ENCODE assay signal across 8 cellular contexts in genomic region chr10:72325222-72326175, GRCh38. TPM values are rescaled to one million over a fixed set of nuclear protein-coding genes. Genes with fewer than 3 reads are reported as not detected.
A peak's percentile ranks its signal among the peaks of the same experiment; 100 is the strongest.
DNase-seq lines count a peak whose midpoint lies in the region; FAIRE-seq and TF ChIP-seq lines count a peak whose summit lies in the region.
"Not testable (repeated sequence)": the region's sequence is repeated elsewhere in the genome, so short reads cannot be mapped to it uniquely, and the experiment has no call there.

No MANE protein-coding gene starts in this region.

- intact Hi-C loops in esophagus squamous epithelium (cut with DNase I) = not testable (repeated sequence)

- H3K4me1 ChIP-seq in astrocyte (ENCODE audit: insufficient read depth, low read length) = peaks cover 28% of the 10 kb centered on the region
- H3K4me1 ChIP-seq in esophagus squamous epithelium = peaks cover 60 to 93% (median 78%) of the 10 kb centered on the region in 3 donors

- H3K27me3 ChIP-seq in astrocyte (ENCODE audit: insufficient read depth, low read length); esophagus squamous epithelium; layer of hippocampus (ENCODE audit: control insufficient read depth, insufficient read depth, low read length): not testable (repeated sequence)

- not testable (repeated sequence) for H4K20me1 ChIP-seq in astrocyte (ENCODE audit: insufficient read depth, low read length)

- peak overlapping the region; percentile 29 for H3K4me2 ChIP-seq in astrocyte (ENCODE audit: low read length)

- not testable (repeated sequence) for H3K9me3 Mint-ChIP-seq in astrocyte (ENCODE audit: unreplicated experiment); osteocyte (ENCODE audit: unreplicated experiment)

- not testable (repeated sequence) for TF ChIP-seq POLR2A in esophagus squamous epithelium (IDR thresholded peaks at IDR 0.05)

- H3K79me2 ChIP-seq in astrocyte (ENCODE audit: insufficient read depth, low read length) = not testable (repeated sequence)

- not testable (repeated sequence) for H3K9me3 ChIP-seq in astrocyte (ENCODE audit: insufficient read depth, low read depth, low read length); esophagus squamous epithelium

- H3K36me3 ChIP-seq in astrocyte (ENCODE audit: insufficient read depth, low read length); esophagus squamous epithelium: not testable (repeated sequence)

- peaks cover 21% of the 10 kb centered on the region for H3K4me1 Mint-ChIP-seq in astrocyte (ENCODE audit: low read depth, unreplicated experiment)
- H3K4me1 Mint-ChIP-seq in osteocyte (ENCODE audit: unreplicated experiment) = peaks cover 71% of the 10 kb centered on the region

- H3K27ac ChIP-seq in astrocyte (ENCODE audit: low read depth, low read length) = not testable (repeated sequence)
- peak overlapping the region; percentile 34 to 83 (median 55) for H3K27ac ChIP-seq in esophagus squamous epithelium
- peak overlapping the region; percentile 72 for H3K27ac ChIP-seq in layer of hippocampus (ENCODE audit: low read depth, low read length)

- H2AFZ ChIP-seq in astrocyte (ENCODE audit: low read depth, low read length) = peak overlapping the region; percentile 47

- H3K27ac Mint-ChIP-seq in astrocyte (ENCODE audit: unreplicated experiment) = not testable (repeated sequence)
- H3K27ac Mint-ChIP-seq in osteocyte (ENCODE audit: unreplicated experiment) = peak overlapping the region; percentile 94

- 17% methylated on average over 5 of the region's 50 CpGs; no CpG with 5 or more reads in 1 of the 2 donors for WGBS in esophagus squamous epithelium, 2 donors

- not testable (repeated sequence) for H3K36me3 Mint-ChIP-seq in astrocyte (ENCODE audit: low read depth, unreplicated experiment); osteocyte (ENCODE audit: unreplicated experiment)

- FAIRE-seq in astrocyte (lab: Jason Lieb, UNC) = not testable (repeated sequence)

- DNase-seq in DMS53 (lab: John Stamatoyannopoulos, UW) (peak; percentile 98), NCI-H2029 (lab: John Stamatoyannopoulos, UW) (peak; percentile 76), RPMI7951 (ENCODE audit: low read depth) (peak; percentile 87), osteocyte (ENCODE audit: extremely low spot score, unreplicated experiment) (peak; percentile 89), superior temporal gyrus (ENCODE audit: extremely low spot score) (peak; percentile 79)
- DNase-seq in astrocyte (ENCODE audit: low read depth); esophagus squamous epithelium (lab: John Stamatoyannopoulos, UW): not testable (repeated sequence)

- H3K4me3 Mint-ChIP-seq in astrocyte (ENCODE audit: unreplicated experiment) (peak overlapping the region; percentile 14), osteocyte (ENCODE audit: unreplicated experiment) (peak overlapping the region; percentile 35)

- H3K4me3 ChIP-seq in astrocyte (ENCODE audit: insufficient read depth, low read depth, low read length); esophagus squamous epithelium: not testable (repeated sequence)

- H3K27me3 Mint-ChIP-seq in astrocyte (ENCODE audit: low read depth, unreplicated experiment); osteocyte (ENCODE audit: unreplicated experiment): not testable (repeated sequence)

- H3K9ac ChIP-seq in astrocyte (ENCODE audit: low read length) = not testable (repeated sequence)

- not testable (repeated sequence) for TF ChIP-seq CTCF in astrocyte (IDR thresholded peaks at IDR 0.05; ENCODE audit: insufficient read depth, low read depth, low read length); esophagus squamous epithelium (IDR thresholded peaks at IDR 0.05); osteocyte (IDR thresholded peaks at IDR 0.05)

RNA-seq across cellular contexts. Expression of gene DNAJB12, which starts 29.2 kb away (rescaled TPM):
- 20.8 and 24.9 TPM in 2 replicates for total RNA-seq in RPMI7951 (2014; rRNA removed; shearing (Covaris generic))
- total RNA-seq in astrocyte = 24.3 and 24.8 TPM in 2 replicates
- 10 to 100 TPM; 22.7 to 34.0 (median 23.8) TPM for total RNA-seq in esophagus squamous epithelium
- 42.4 and 43.0 TPM in 2 replicates for total RNA-seq in osteocyte

RNA-seq across cellular contexts. Expression of gene DDIT4, which starts 51.8 kb away (rescaled TPM):
- 138 and 156 TPM in 2 replicates for total RNA-seq in RPMI7951 (2014; rRNA removed; shearing (Covaris generic))
- total RNA-seq in astrocyte = 244 and 313 TPM in 2 replicates
- 100 to 1,000 TPM in 3 of 4 donors, 10 to 100 TPM in 1; 49.4 to 384 (median 138) TPM for total RNA-seq in esophagus squamous epithelium
- 288 and 290 TPM in 2 replicates for total RNA-seq in osteocyte
